ENCODE assay signal across 3 cellular contexts in genomic region chr3:111951032-111951431, GRCh38.
TF ChIP-seq lines count a peak whose summit lies in the region.

No MANE protein-coding gene starts in this region.

TF ChIP-seq in liver, 16 proteins besides CTCF, POLR2A, EP300 and RAD21:
- TF ChIP-seq, protein P1, sequence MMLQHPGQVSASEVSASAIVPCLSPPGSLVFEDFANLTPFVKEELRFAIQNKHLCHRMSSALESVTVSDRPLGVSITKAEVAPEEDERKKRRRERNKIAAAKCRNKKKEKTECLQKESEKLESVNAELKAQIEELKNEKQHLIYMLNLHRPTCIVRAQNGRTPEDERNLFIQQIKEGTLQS (IDR thresholded peaks at IDR 0.05), result no peak
- TF ChIP-seq, protein P2, sequence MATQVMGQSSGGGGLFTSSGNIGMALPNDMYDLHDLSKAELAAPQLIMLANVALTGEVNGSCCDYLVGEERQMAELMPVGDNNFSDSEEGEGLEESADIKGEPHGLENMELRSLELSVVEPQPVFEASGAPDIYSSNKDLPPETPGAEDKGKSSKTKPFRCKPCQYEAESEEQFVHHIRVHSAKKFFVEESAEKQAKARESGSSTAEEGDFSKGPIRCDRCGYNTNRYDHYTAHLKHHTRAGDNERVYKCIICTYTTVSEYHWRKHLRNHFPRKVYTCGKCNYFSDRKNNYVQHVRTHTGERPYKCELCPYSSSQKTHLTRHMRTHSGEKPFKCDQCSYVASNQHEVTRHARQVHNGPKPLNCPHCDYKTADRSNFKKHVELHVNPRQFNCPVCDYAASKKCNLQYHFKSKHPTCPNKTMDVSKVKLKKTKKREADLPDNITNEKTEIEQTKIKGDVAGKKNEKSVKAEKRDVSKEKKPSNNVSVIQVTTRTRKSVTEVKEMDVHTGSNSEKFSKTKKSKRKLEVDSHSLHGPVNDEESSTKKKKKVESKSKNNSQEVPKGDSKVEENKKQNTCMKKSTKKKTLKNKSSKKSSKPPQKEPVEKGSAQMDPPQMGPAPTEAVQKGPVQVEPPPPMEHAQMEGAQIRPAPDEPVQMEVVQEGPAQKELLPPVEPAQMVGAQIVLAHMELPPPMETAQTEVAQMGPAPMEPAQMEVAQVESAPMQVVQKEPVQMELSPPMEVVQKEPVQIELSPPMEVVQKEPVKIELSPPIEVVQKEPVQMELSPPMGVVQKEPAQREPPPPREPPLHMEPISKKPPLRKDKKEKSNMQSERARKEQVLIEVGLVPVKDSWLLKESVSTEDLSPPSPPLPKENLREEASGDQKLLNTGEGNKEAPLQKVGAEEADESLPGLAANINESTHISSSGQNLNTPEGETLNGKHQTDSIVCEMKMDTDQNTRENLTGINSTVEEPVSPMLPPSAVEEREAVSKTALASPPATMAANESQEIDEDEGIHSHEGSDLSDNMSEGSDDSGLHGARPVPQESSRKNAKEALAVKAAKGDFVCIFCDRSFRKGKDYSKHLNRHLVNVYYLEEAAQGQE (IDR thresholded peaks at IDR 0.05), result peak; percentile 13
TF ChIP-seq in liver: peak in this region for 1.

TF ChIP-seq in HepG2, 621 proteins besides CTCF, POLR2A, EP300 and RAD21:
- TF ChIP-seq RFX1 (IDR thresholded peaks at IDR 0.05) (no peak), SMARCC2 (IDR thresholded peaks at IDR 0.05) (no peak), RXRA (CRISPR knock-in tag; IDR thresholded peaks at IDR 0.05) (no peak), FOSL2 (CRISPR knock-in tag; IDR thresholded peaks at IDR 0.05) (no peak), DMAP1 (CRISPR knock-in tag; IDR thresholded peaks at IDR 0.05) (no peak), HDAC1 (CRISPR knock-in tag; IDR thresholded peaks at IDR 0.05) (no peak), IRX3 (CRISPR knock-in tag; IDR thresholded peaks at IDR 0.05; ENCODE audit: borderline replicate concordance, low read depth) (no peak), FUBP1 (CRISPR knock-in tag; IDR thresholded peaks at IDR 0.05; ENCODE audit: borderline replicate concordance) (no peak), GTF3A (CRISPR knock-in tag; conservative IDR thresholded peaks at IDR 0.05) (no peak), MBNL3 (CRISPR knock-in tag; conservative IDR thresholded peaks at IDR 0.05) (no peak), ATRX (CRISPR knock-in tag; IDR thresholded peaks at IDR 0.05; ENCODE audit: borderline replicate concordance) (no peak), ZNF841 (CRISPR knock-in tag; IDR thresholded peaks at IDR 0.05; ENCODE audit: borderline replicate concordance) (no peak), PREB (CRISPR knock-in tag; IDR thresholded peaks at IDR 0.05) (no peak), HIC2 (CRISPR knock-in tag; IDR thresholded peaks at IDR 0.05; ENCODE audit: low read depth) (no peak), ZNF75D (CRISPR knock-in tag; IDR thresholded peaks at IDR 0.05; ENCODE audit: borderline replicate concordance) (no peak), PAX8 (CRISPR knock-in tag; IDR thresholded peaks at IDR 0.05; ENCODE audit: borderline replicate concordance) (no peak), SOX5 (CRISPR knock-in tag; IDR thresholded peaks at IDR 0.05; ENCODE audit: borderline replicate concordance) (no peak), HNRNPL (IDR thresholded peaks at IDR 0.05; ENCODE audit: low read depth, low read length) (no peak)

TF ChIP-seq in HEK293, 187 proteins besides CTCF, POLR2A, EP300 and RAD21:
- TF ChIP-seq ZNF391 (tag by site-specific recombination; IDR thresholded peaks at IDR 0.05; ENCODE audit: borderline replicate concordance, low read depth), result no peak
- TF ChIP-seq, protein P2 (tag by site-specific recombination; IDR thresholded peaks at IDR 0.05), result peak; percentile 50
